ENCODE assay signal across 8 cellular contexts in the genomic region with DNA sequence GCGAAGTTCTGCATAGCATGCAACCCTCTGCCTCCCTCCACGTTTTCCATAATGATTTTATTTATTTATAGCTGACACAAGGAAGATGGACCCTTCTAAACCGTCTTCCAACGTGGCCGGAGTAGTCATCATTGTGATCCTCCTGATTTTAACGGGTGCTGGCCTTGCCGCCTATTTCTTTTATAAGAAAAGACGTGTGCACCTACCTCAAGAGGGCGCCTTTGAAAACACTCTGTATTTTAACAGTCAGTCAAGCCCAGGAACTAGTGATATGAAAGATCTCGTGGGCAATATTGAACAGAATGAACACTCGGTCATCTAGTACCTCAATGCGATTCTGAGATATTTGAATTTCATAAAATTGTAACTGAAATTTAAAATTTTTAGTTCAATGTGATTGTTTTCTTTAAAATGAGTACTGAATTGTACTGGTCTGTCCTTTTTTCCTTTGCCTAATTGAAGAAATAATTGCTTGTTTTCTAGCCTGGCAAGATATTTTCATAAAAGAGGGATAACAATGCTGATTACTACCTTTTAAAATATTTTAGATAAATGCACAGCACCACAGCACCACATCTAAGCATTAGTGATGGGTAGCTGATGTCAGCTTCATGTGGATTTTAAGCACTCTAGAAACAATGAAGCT. TPM values are rescaled to one million over a fixed set of nuclear protein-coding genes. Genes with fewer than 3 reads are reported as not detected.
DNase-seq lines count a peak whose midpoint lies in the region; ATAC-seq, FAIRE-seq and TF ChIP-seq lines count a peak whose summit lies in the region.

No MANE protein-coding gene starts in this region.

- H3K9me3 ChIP-seq in K562 (replicated peaks; ENCODE audit: control insufficient read depth, insufficient read depth, low read depth, low read length) (no peaks in the 10 kb centered on the region), uterus (no peaks in the 10 kb centered on the region)

- no peak overlapping the region for H3K9ac ChIP-seq in K562 (ENCODE audit: insufficient read depth in 1 of 2, low read depth in 2 of 2, low read length in 2 of 2)

- ATAC-seq in GM21723 (IDR thresholded peaks at IDR 0.05; ENCODE audit: unreplicated experiment) (peak; percentile 71), K562 (peak; percentile 78), GM21360 (IDR thresholded peaks at IDR 0.05; ENCODE audit: unreplicated experiment) (no peak)

- WGBS in K562 (ENCODE audit: insufficient coverage, low coverage, missing lambda C conversion rate), result under 1% methylated on average over 12 of the region's 12 CpGs

- 0 out of 5 replicates have a peak, but pooled peaks cover 0 to 4% of the 10 kb centered on the region in 2 experiments for H3K27me3 ChIP-seq in K562 (ENCODE audit: control insufficient read depth in 2 of 2, insufficient read depth in 2 of 2, low read length in 2 of 2)
- no peaks in the 10 kb centered on the region for H3K27me3 ChIP-seq in kidney epithelial cell (ENCODE audit: control insufficient read depth, insufficient read depth, low read length)
- no peaks in the 10 kb centered on the region for H3K27me3 ChIP-seq in uterus

- no peaks in the 10 kb centered on the region for H4K20me1 ChIP-seq in K562 (replicated peaks; ENCODE audit: control insufficient read depth, insufficient read depth, low read length)

- no peak overlapping the region for H3K27ac ChIP-seq in K562 (ENCODE audit: extremely low read depth, low read depth, low read length)
- no peak overlapping the region for H3K27ac ChIP-seq in uterus

- H3K4me3 ChIP-seq in K562 (no peak overlapping the region), kidney epithelial cell (ENCODE audit: low read depth, low read length) (no peak overlapping the region), uterus (no peak overlapping the region)

- H3K4me1 ChIP-seq in K562 (replicated peaks in 1 of 2; ENCODE audit: control insufficient read depth in 2 of 2, insufficient read depth in 2 of 2, low read length in 2 of 2) (no peaks in the 10 kb centered on the region), uterus (no peaks in the 10 kb centered on the region)

- in situ Hi-C loops in K562 (cut with MboI), result no loop called here

- POLR2A ChIA-PET in K562 (lab: Yijun Ruan, JAX), result no interaction called here

- peak; percentile 35 to 61 (median 56); a peak in 4 of 6 replicates for TF ChIP-seq CTCF in K562 (IDR thresholded peaks at IDR 0.05 in 2 of 3, conservative IDR thresholded peaks at IDR 0.05 in 1 of 3; ENCODE audit: insufficient read depth in 2 of 3, low read depth in 1 of 3, low read length in 3 of 3)
- peak; percentile 78 for TF ChIP-seq CTCF in kidney epithelial cell (IDR thresholded peaks at IDR 0.05; ENCODE audit: insufficient read depth, low read length, poor library complexity, severe bottlenecking)
- TF ChIP-seq CTCF in uterus (IDR thresholded peaks at IDR 0.05), result peak; percentile 49 to 58 (median 56)

- TF ChIP-seq POLR2A in K562 (conservative IDR thresholded peaks at IDR 0.05) (no peak), uterus (IDR thresholded peaks at IDR 0.05) (no peak)

- DNase-seq in EL (peak; percentile 66), NCI-H460 (ENCODE audit: extremely low read depth, low read depth) (peak; percentile 38), K562 (ENCODE audit: extremely low read depth in 1 of 4, low spot score in 3 of 4) (peak in 2 of 4 experiments; percentile 26 to 49), kidney epithelial cell (ENCODE audit: low read depth) (peak; percentile 23), uterus (peak; percentile 24 to 64)
- no peak for DNase-seq in activated CD4-positive, CD25-positive, alpha-beta regulatory T cell (lab: John Stamatoyannopoulos, UW)

- H3K79me2 ChIP-seq in K562 (ENCODE audit: control insufficient read depth, insufficient read depth, low read length), result no peaks in the 10 kb centered on the region

- H2AFZ ChIP-seq in K562 (ENCODE audit: low read depth, low read length), result no peak overlapping the region

- H3K9me1 ChIP-seq in K562 (ENCODE audit: control insufficient read depth, insufficient read depth, low read length), result no peaks in the 10 kb centered on the region

- no peak overlapping the region for H3K4me2 ChIP-seq in K562 (ENCODE audit: insufficient read depth, low read length)

- CTCF ChIA-PET in K562 (lab: Yijun Ruan, JAX; ENCODE audit: low intra/inter-chr PET ratio), result no interaction called here

- peak; percentile 21 to 49; a peak in 2 of 4 replicates for TF ChIP-seq RAD21 in K562 (CRISPR knock-in tag; conservative IDR thresholded peaks at IDR 0.05 in 1 of 2, IDR thresholded peaks at IDR 0.05 in 1 of 2)

- no TSS peak for BruUV-seq in K562 (replicated peaks; lab: Mats Ljungman, UMichigan)

- intact Hi-C loops in K562 (cut with micrococcal nuclease), result no loop called here
- intact Hi-C loops in uterus (cut with DNase I; ENCODE audit: low total_unique reads), result no loop called here

- no peak for TF ChIP-seq EP300 in K562 (IDR thresholded peaks at IDR 0.05; ENCODE audit: low read length)

- FAIRE-seq in K562 (lab: Jason Lieb, UNC), result peak; percentile 65

- H3K36me3 ChIP-seq in K562 (ENCODE audit: control insufficient read depth, insufficient read depth, low read length), result no peaks in the 10 kb centered on the region
- no peaks in the 10 kb centered on the region for H3K36me3 ChIP-seq in kidney epithelial cell (ENCODE audit: control insufficient read depth, insufficient read depth, low read length)
- no peaks in the 10 kb centered on the region for H3K36me3 ChIP-seq in uterus

TF ChIP-seq in K562, 482 proteins besides CTCF, POLR2A, EP300 and RAD21:
- peak in 1 of 2 experiments; percentile 23 for TF ChIP-seq E2F6 (IDR thresholded peaks at IDR 0.05; ENCODE audit: borderline replicate concordance in 1 of 2, extremely low read depth in 1 of 2, insufficient read depth in 1 of 2, insufficient read length in 1 of 2, low read depth in 1 of 2, low read length in 1 of 2, poor library complexity in 1 of 2, severe bottlenecking in 1 of 2)
- peak; percentile 6 for TF ChIP-seq CTCFL (IDR thresholded peaks at IDR 0.05; ENCODE audit: borderline replicate concordance, insufficient read depth, low read depth, low read length, poor library complexity, severe bottlenecking)
- TF ChIP-seq, protein P1, sequence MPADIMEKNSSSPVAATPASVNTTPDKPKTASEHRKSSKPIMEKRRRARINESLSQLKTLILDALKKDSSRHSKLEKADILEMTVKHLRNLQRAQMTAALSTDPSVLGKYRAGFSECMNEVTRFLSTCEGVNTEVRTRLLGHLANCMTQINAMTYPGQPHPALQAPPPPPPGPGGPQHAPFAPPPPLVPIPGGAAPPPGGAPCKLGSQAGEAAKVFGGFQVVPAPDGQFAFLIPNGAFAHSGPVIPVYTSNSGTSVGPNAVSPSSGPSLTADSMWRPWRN (IDR thresholded peaks at IDR 0.05; ENCODE audit: low read depth), result no peak
- TF ChIP-seq SMC3 (conservative IDR thresholded peaks at IDR 0.05; ENCODE audit: insufficient read depth, low read depth, low read length), result 0 out of 2 replicates have a peak, but pooled peaks have one; percentile 33
- TF ChIP-seq MIER1 (IDR thresholded peaks at IDR 0.05; ENCODE audit: low read depth), result no peak

RNA-seq across cellular contexts. Expression of gene SLC39A12, which starts 41.5 kb away (rescaled TPM):
- total RNA-seq in NCI-H460 (2014; rRNA removed; shearing (Covaris generic)), result not detected in 2 replicates
- polyA plus RNA-seq in NCI-H460 (2014; cell fraction: nucleus; rRNA removed), result not detected in 2 replicates
- not detected in 2 replicates for total RNA-seq in K562 (2011; cell fraction: chromatin; rRNA removed; ENCODE audit: low replicate concordance)
- total RNA-seq in K562 (2011; cell fraction: nucleolus; rRNA removed), result not detected in 2 replicates
- total RNA-seq in K562 (2011; cell fraction: nucleoplasm; rRNA removed), result not detected in 2 replicates
- not detected in 2 replicates for total RNA-seq in K562 (2014; rRNA removed)
- not detected in 2 replicates for total RNA-seq in K562 (2014; rRNA removed; fragmentation: Illumina TruSeq; extraction: Trizol)
- not detected in 2 replicates for total RNA-seq in K562 (2015; rRNA removed; fragmentation: Illumina TruSeq; extraction: Trizol)
- not detected in 2 replicates for total RNA-seq in K562 (2021)
- polyA plus RNA-seq in K562 (2011; rRNA removed), result not detected in 2 replicates
- not detected in 2 replicates for polyA plus RNA-seq in K562 (2011; cell fraction: cytosol; rRNA removed)
- not detected in 2 replicates for polyA plus RNA-seq in K562 (2011; cell fraction: nucleus; rRNA removed)
- 0.08 TPM in 1 of 2 replicates, not detected in the other for polyA plus RNA-seq in K562 (2012)
- polyA plus RNA-seq in K562 (2014; fragmentation: Illumina TruSeq; extraction: Trizol), result not detected in 2 replicates
- polyA plus RNA-seq in K562 (2014; fragmentation: Nextera tagmentation; extraction: Ambion mirVana), result not detected
- not detected in 2 replicates for polyA plus RNA-seq in K562 (2014; rRNA removed)
- polyA minus RNA-seq in K562 (2011; rRNA and poly(A)+ RNA removed), result not detected in 2 replicates
- polyA minus RNA-seq in K562 (2011; cell fraction: cytosol; rRNA and poly(A)+ RNA removed), result not detected in 2 replicates
- not detected in 2 replicates for polyA minus RNA-seq in K562 (2011; cell fraction: nucleus; rRNA and poly(A)+ RNA removed)
- total RNA-seq in kidney epithelial cell, result not detected in 2 replicates
- not detected for total RNA-seq in uterus

Comparison
In these comparisons a context has a peak if more than half of its experiments do, and no peak if none do; other contexts are left out.
1. DNase-seq: peak in EL (single experiment), NCI-H460 (single experiment), kidney epithelial cell (single experiment) and uterus (2 of 2); none in activated CD4-positive, CD25-positive, alpha-beta regulatory T cell (0 of 4).
2. Peak in every context shown above with its lines, with median percentiles within 50 percentile points of each other: CTCF ChIP-seq.